Comparison of ENCODE assay signal across 13 cellular contexts in genomic region chr12:112066566-112066965, GRCh38.
"Had no signal": no experiment of that assay in that cellular context is flagged by ENCODE, and none has a peak within 500 bp of the region (broad histone marks: within the 10 kb centered on the region; RNA-seq: fewer than 3 reads in every experiment).

No MANE protein-coding gene starts in this region.

- H3K27me3 ChIP-seq: gastroesophageal sphincter, tibial artery, uterus had no signal

- H3K4me1 ChIP-seq: gastroesophageal sphincter, tibial artery, uterus had no signal

- H3K27ac ChIP-seq: epithelial cell of prostate, gastroesophageal sphincter, tibial artery, uterus, VCaP had no signal

- H3K4me3 Mint-ChIP-seq: activated naive CD8-positive, alpha-beta T cell had no signal

- H3K27ac Mint-ChIP-seq: activated naive CD8-positive, alpha-beta T cell; activated T-helper 2 cell treated with anti-CD3 and anti-CD28 coated beads, Interferon-gamma antibody, Interleukin-2, Interleukin-4, amounts not matched to agents 10 μg/mL and 5 μg/mL and 100 μg/mL, durations not matched to agents 14 hours and 24 hours and 36 hours had no signal

- H3K9me3 ChIP-seq: gastroesophageal sphincter, tibial artery, uterus had no signal

- H3K9me3 Mint-ChIP-seq: activated T-helper 2 cell treated with anti-CD3 and anti-CD28 coated beads, Interferon-gamma antibody, Interleukin-2, Interleukin-4, amounts not matched to agents 10 μg/mL and 5 μg/mL and 100 μg/mL, durations not matched to agents 14 hours and 24 hours and 36 hours had no signal

- H3K27me3 Mint-ChIP-seq: activated naive CD8-positive, alpha-beta T cell had no signal

- DNase-seq: activated CD4-positive, alpha-beta T cell treated with anti-CD3 and anti-CD28 coated beads for 4 hours; anterior cingulate cortex; effector CD4-positive, alpha-beta T cell; left ventricle myocardium superior; mesenchymal stem cell; stimulated activated CD4-positive, alpha-beta T cell treated with anti-CD3 and anti-CD28 coated beads, Interleukin-2, amount 100 ng/mL, for 48 hours; tibial artery; uterus had no signal
